Comparison of ENCODE assay signal across 18 cellular contexts in the genomic region with DNA sequence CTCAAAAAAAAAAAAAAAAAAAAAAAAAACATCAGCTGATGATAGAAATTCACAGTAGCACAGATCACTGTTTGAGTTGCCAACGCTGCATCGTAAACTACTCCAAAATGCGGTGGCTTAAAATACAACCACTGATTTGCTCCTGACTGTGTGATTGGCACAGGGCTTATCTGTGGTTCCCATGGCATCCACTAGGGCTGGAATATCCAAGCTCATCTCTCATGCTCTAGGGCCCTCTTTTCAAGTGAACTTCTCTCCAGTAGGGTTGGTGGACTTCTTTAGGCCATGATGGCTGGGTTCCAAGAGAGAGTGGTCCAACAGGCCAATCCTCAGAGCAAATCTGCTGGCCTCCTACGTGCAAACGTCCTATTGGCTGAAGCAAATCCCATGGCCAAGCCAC. TPM values are rescaled to one million over a fixed set of nuclear protein-coding genes. Genes with fewer than 3 reads are reported as not detected.
"Had no signal": no experiment of that assay in that cellular context is flagged by ENCODE, and none has a peak within 500 bp of the region (broad histone marks: within the 10 kb centered on the region; RNA-seq: fewer than 3 reads in every experiment).

No MANE protein-coding gene starts in this region.

- H3K36me3 ChIP-seq: gastroesophageal sphincter, heart left ventricle, pancreas had no signal

- H3K27ac Mint-ChIP-seq: activated CD4-positive, alpha-beta memory T cell treated with anti-CD3 and anti-CD28 coated beads for 36 hours; activated naive CD8-positive, alpha-beta T cell; activated T-helper 1 cell treated with anti-CD3 and anti-CD28 coated beads, Interleukin-12 subunit alpha, Interleukin-12 subunit beta, Interleukin-2, Interleukin-4 antibody, amounts not matched to agents 30 ng/mL and 10 ng/mL and 1 ng/mL, durations not matched to agents 14 hours and 24 hours and 36 hours; type B pancreatic cell had no signal

- H3K4me3 ChIP-seq: dorsolateral prefrontal cortex, gastroesophageal sphincter, heart left ventricle, pancreas, smooth muscle cell, testis had no signal

- H3K4me3 Mint-ChIP-seq: activated CD4-positive, alpha-beta memory T cell treated with anti-CD3 and anti-CD28 coated beads for 36 hours; activated naive CD8-positive, alpha-beta T cell; activated T-helper 1 cell treated with anti-CD3 and anti-CD28 coated beads, Interleukin-12 subunit alpha, Interleukin-12 subunit beta, Interleukin-2, Interleukin-4 antibody, amounts not matched to agents 30 ng/mL and 10 ng/mL and 1 ng/mL, durations not matched to agents 14 hours and 24 hours and 36 hours; naive B cell; type B pancreatic cell had no signal

- H3K36me3 Mint-ChIP-seq: activated CD4-positive, alpha-beta memory T cell treated with anti-CD3 and anti-CD28 coated beads for 36 hours; activated naive CD8-positive, alpha-beta T cell; naive B cell; type B pancreatic cell had no signal

- DNase-seq: activated CD4-positive, alpha-beta memory T cell treated with anti-CD3 and anti-CD28 coated beads for 36 hours; activated gamma-delta T cell treated with Interleukin-2 at 50 U/mL for 16 hours; activated T-cell treated with anti-CD3 and anti-CD28 coated beads for 4 hours; caudate nucleus; dorsolateral prefrontal cortex; heart left ventricle; kidney glomerular epithelial cell; left ventricle myocardium superior; naive B cell; pancreas; stimulated activated CD4-positive, alpha-beta T cell treated with anti-CD3 and anti-CD28 coated beads, Interleukin-4, amount 100 ng/mL, for 1 hour; T-helper 2 cell; testis had no signal

- H3K27me3 ChIP-seq: dorsolateral prefrontal cortex, heart left ventricle, pancreas, testis had no signal

- H3K9me3 Mint-ChIP-seq: activated CD4-positive, alpha-beta memory T cell treated with anti-CD3 and anti-CD28 coated beads for 36 hours; activated T-helper 1 cell treated with anti-CD3 and anti-CD28 coated beads, Interleukin-12 subunit alpha, Interleukin-12 subunit beta, Interleukin-2, Interleukin-4 antibody, amounts not matched to agents 30 ng/mL and 10 ng/mL and 1 ng/mL, durations not matched to agents 14 hours and 24 hours and 36 hours; type B pancreatic cell had no signal

- H3K9me3 ChIP-seq: gastroesophageal sphincter, heart left ventricle, pancreas, testis had no signal

RNA-seq across cellular contexts. Expression of a gene that starts 15.9 kb away (rescaled TPM):
- total RNA-seq: activated CD4-positive, alpha-beta memory T cell treated with anti-CD3 and anti-CD28 coated beads for 36 hours; activated T-helper 1 cell treated with anti-CD3 and anti-CD28 coated beads, Interleukin-12 subunit alpha, Interleukin-12 subunit beta, Interleukin-2, Interleukin-4 antibody, amounts not matched to agents 30 ng/mL and 10 ng/mL and 1 ng/mL, durations not matched to agents 14 hours and 24 hours and 36 hours had no signal
